Comparison of ENCODE assay signal across 8 cellular contexts in the genomic region with DNA sequence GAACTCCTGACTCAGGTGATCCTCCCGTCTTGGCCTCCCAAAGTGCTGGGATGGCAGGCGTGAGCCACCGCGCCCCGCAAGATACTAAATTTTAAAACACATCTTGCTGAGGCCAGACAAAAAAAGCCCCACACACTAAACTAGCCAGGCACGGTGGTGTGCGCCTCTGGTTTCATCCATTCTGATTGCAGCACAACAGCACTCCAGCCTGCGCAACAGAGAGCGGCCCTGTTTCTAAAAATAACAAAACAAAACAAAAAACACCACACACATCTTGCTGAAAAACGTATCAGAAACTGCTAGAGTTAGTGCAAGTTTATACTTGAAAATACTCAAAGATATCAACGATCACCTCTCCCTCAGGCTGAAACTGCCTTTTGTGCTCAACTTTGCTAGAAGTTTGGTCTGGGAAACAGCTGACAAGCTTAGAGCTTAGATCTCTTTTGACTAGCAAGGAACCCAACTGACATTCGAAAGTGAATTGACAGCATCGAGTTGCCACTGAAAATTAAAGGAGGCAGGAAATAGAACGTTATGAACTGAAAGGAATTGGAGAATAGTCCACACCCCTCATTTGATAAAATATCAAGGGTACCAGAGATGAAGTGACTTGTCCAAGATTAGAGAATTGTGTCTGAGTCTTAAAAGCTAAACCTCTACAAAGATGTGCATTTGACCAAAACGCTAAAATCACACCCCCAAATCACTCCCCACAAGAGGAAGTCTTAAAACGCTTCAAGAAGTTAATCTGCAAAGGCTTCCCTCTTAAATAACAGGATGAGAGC. TPM values are rescaled to one million over a fixed set of nuclear protein-coding genes. Genes with fewer than 3 reads are reported as not detected.
DNase-seq lines count a peak whose midpoint lies in the region; TF ChIP-seq lines count a peak whose summit lies in the region.

No MANE protein-coding gene starts in this region.

- CTCF ChIA-PET in activated naive CD4-positive, alpha-beta T cell treated with anti-CD3 and anti-CD28 coated beads for 36 hours (lab: Charles Lee): interaction anchor here (0.6 to 1.3 kb wide), 6 partner anchors 44 to 268 kb away, joined by 3 to 5 read pairs (median 3); no protein-coding TSS in a partner anchor

- H3K4me3 Mint-ChIP-seq in activated naive CD4-positive, alpha-beta T cell treated with anti-CD3 and anti-CD28 coated beads for 36 hours: peak overlapping the region; percentile 94
- H3K4me3 Mint-ChIP-seq in activated T-helper 1 cell treated with anti-CD3 and anti-CD28 coated beads, Interleukin-12 subunit alpha, Interleukin-12 subunit beta, Interleukin-2, Interleukin-4 antibody, amounts not matched to agents 30 ng/mL and 10 ng/mL and 1 ng/mL, durations not matched to agents 14 hours and 24 hours and 36 hours: peak overlapping the region; percentile 95
- H3K4me3 Mint-ChIP-seq in type B pancreatic cell: peak overlapping the region; percentile 95

- H3K9me3 Mint-ChIP-seq in activated naive CD4-positive, alpha-beta T cell treated with anti-CD3 and anti-CD28 coated beads for 36 hours: no peaks in the 10 kb centered on the region
- H3K9me3 Mint-ChIP-seq in activated T-helper 1 cell treated with anti-CD3 and anti-CD28 coated beads, Interleukin-12 subunit alpha, Interleukin-12 subunit beta, Interleukin-2, Interleukin-4 antibody, amounts not matched to agents 30 ng/mL and 10 ng/mL and 1 ng/mL, durations not matched to agents 14 hours and 24 hours and 36 hours: no peaks in the 10 kb centered on the region
- no peaks in the 10 kb centered on the region for H3K9me3 Mint-ChIP-seq in type B pancreatic cell

- intact Hi-C loops in activated naive CD4-positive, alpha-beta T cell treated with anti-CD3 and anti-CD28 coated beads for 36 hours (cut with micrococcal nuclease): loop anchor here (2.0 to 10.0 kb wide), 5 partner anchors 68 to 268 kb away; partner anchors contain the start of genes EXOSC6 and FCSK
- intact Hi-C loops in activated T-helper 1 cell treated with anti-CD3 and anti-CD28 coated beads, Interleukin-12 subunit alpha, Interleukin-12 subunit beta, Interleukin-2, Interleukin-4 antibody, amounts not matched to agents 30 ng/mL and 10 ng/mL and 1 ng/mL, durations not matched to agents 14 hours and 24 hours and 36 hours (cut with micrococcal nuclease): loop anchor here (1.0 to 10.0 kb wide), 4 partner anchors 46 to 1188 kb away; partner anchors contain the start of genes COG8, NIP7 and PDF

- no peaks in the 10 kb centered on the region for H3K27me3 Mint-ChIP-seq in activated naive CD4-positive, alpha-beta T cell treated with anti-CD3 and anti-CD28 coated beads for 36 hours (ENCODE audit: low read depth)
- no peaks in the 10 kb centered on the region for H3K27me3 Mint-ChIP-seq in activated T-helper 1 cell treated with anti-CD3 and anti-CD28 coated beads, Interleukin-12 subunit alpha, Interleukin-12 subunit beta, Interleukin-2, Interleukin-4 antibody, amounts not matched to agents 30 ng/mL and 10 ng/mL and 1 ng/mL, durations not matched to agents 14 hours and 24 hours and 36 hours (ENCODE audit: insufficient read depth)
- no peaks in the 10 kb centered on the region for H3K27me3 Mint-ChIP-seq in type B pancreatic cell

- H3K36me3 Mint-ChIP-seq in activated naive CD4-positive, alpha-beta T cell treated with anti-CD3 and anti-CD28 coated beads for 36 hours (ENCODE audit: low read depth): peaks cover 40% of the 10 kb centered on the region
- H3K36me3 Mint-ChIP-seq in activated T-helper 1 cell treated with anti-CD3 and anti-CD28 coated beads, Interleukin-12 subunit alpha, Interleukin-12 subunit beta, Interleukin-2, Interleukin-4 antibody, amounts not matched to agents 30 ng/mL and 10 ng/mL and 1 ng/mL, durations not matched to agents 14 hours and 24 hours and 36 hours (ENCODE audit: low read depth): peaks cover 37% of the 10 kb centered on the region
- H3K36me3 Mint-ChIP-seq in type B pancreatic cell: peaks cover 25% of the 10 kb centered on the region

- H3K4me1 Mint-ChIP-seq in activated naive CD4-positive, alpha-beta T cell treated with anti-CD3 and anti-CD28 coated beads for 36 hours (ENCODE audit: low read depth): peaks cover 39% of the 10 kb centered on the region
- H3K4me1 Mint-ChIP-seq in activated T-helper 1 cell treated with anti-CD3 and anti-CD28 coated beads, Interleukin-12 subunit alpha, Interleukin-12 subunit beta, Interleukin-2, Interleukin-4 antibody, amounts not matched to agents 30 ng/mL and 10 ng/mL and 1 ng/mL, durations not matched to agents 14 hours and 24 hours and 36 hours (ENCODE audit: low read depth): peaks cover 45% of the 10 kb centered on the region
- peaks cover 20% of the 10 kb centered on the region for H3K4me1 Mint-ChIP-seq in type B pancreatic cell (ENCODE audit: unreplicated experiment)

- TF ChIP-seq CTCF in type B pancreatic cell (conservative IDR thresholded peaks at IDR 0.05): no peak

- H3K27ac Mint-ChIP-seq in activated naive CD4-positive, alpha-beta T cell treated with anti-CD3 and anti-CD28 coated beads for 36 hours: peak overlapping the region; percentile 99
- H3K27ac Mint-ChIP-seq in activated T-helper 1 cell treated with anti-CD3 and anti-CD28 coated beads, Interleukin-12 subunit alpha, Interleukin-12 subunit beta, Interleukin-2, Interleukin-4 antibody, amounts not matched to agents 30 ng/mL and 10 ng/mL and 1 ng/mL, durations not matched to agents 14 hours and 24 hours and 36 hours: peak overlapping the region; percentile 97
- H3K27ac Mint-ChIP-seq in type B pancreatic cell: peak overlapping the region; percentile 97

- DNase-seq in activated naive CD4-positive, alpha-beta T cell treated with anti-CD3 and anti-CD28 coated beads for 36 hours: no peak
- no peak for DNase-seq in activated naive CD4-positive, alpha-beta T cell treated with anti-CD3 and anti-CD28 coated beads, Interleukin-2, amount 50 U/mL, for 16 hours
- no peak for DNase-seq in activated T-helper 1 cell treated with anti-CD3 and anti-CD28 coated beads, Interleukin-12 subunit alpha, Interleukin-12 subunit beta, Interleukin-2, Interleukin-4 antibody, amounts not matched to agents 30 ng/mL and 10 ng/mL and 1 ng/mL, durations not matched to agents 14 hours and 24 hours and 36 hours (ENCODE audit: low spot score)
- peak; percentile 0 for DNase-seq in kidney glomerular epithelial cell (lab: John Stamatoyannopoulos, UW)
- DNase-seq in type B pancreatic cell (ENCODE audit: extremely low spot score, unreplicated experiment): no peak
- DNase-seq in SW480 (ENCODE audit: low spot score): no peak
- no peak for DNase-seq in NCI-H1436 treated with DMSO at 0.1 percent for 48 hours (lab: John Stamatoyannopoulos, UW)
- DNase-seq in activated gamma-delta T cell treated with Interleukin-2 at 50 U/mL for 16 hours: no peak

RNA-seq across cellular contexts. Expression of gene COG4, which starts 0.9 kb away (rescaled TPM):
- 10 to 100 TPM; 42.0 to 48.7 TPM for total RNA-seq in activated naive CD4-positive, alpha-beta T cell treated with anti-CD3 and anti-CD28 coated beads for 36 hours
- total RNA-seq in activated T-helper 1 cell treated with anti-CD3 and anti-CD28 coated beads, Interleukin-12 subunit alpha, Interleukin-12 subunit beta, Interleukin-2, Interleukin-4 antibody, amounts not matched to agents 30 ng/mL and 10 ng/mL and 1 ng/mL, durations not matched to agents 14 hours and 24 hours and 36 hours: 42.5 and 44.1 TPM in 2 replicates
- 79.0 and 96.8 TPM in 2 replicates for total RNA-seq in type B pancreatic cell (ENCODE audit: low replicate concordance)

RNA-seq across cellular contexts. Expression of gene SF3B3, which starts 1.2 kb away (rescaled TPM):
- total RNA-seq in activated naive CD4-positive, alpha-beta T cell treated with anti-CD3 and anti-CD28 coated beads for 36 hours: 100 to 1,000 TPM; 397 to 416 TPM
- total RNA-seq in activated T-helper 1 cell treated with anti-CD3 and anti-CD28 coated beads, Interleukin-12 subunit alpha, Interleukin-12 subunit beta, Interleukin-2, Interleukin-4 antibody, amounts not matched to agents 30 ng/mL and 10 ng/mL and 1 ng/mL, durations not matched to agents 14 hours and 24 hours and 36 hours: 532 and 545 TPM in 2 replicates
- 283 and 429 TPM in 2 replicates for total RNA-seq in type B pancreatic cell (ENCODE audit: low replicate concordance)
